In genomic region chr11:127925430-127925829, GRCh38 we compare ENCODE assay signal across 20 cellular contexts.
DNase-seq lines count a peak whose midpoint lies in the region; ATAC-seq, FAIRE-seq and TF ChIP-seq lines count a peak whose summit lies in the region.
"Had no signal": no experiment of that assay in that cellular context is flagged by ENCODE, and none has a peak within 500 bp of the region (broad histone marks: within the 10 kb centered on the region; RNA-seq: fewer than 3 reads in every experiment).

No MANE protein-coding gene starts in this region.

- CTCF ChIA-PET in mammary epithelial cell (lab: Charles Lee; ENCODE audit: low non-redundant PET), result interaction anchor here (0.8 kb wide), 1 partner anchor 82 kb away, joined by 3 read pairs; no protein-coding TSS in a partner anchor

- no TSS peak for BruUV-seq in mammary epithelial cell (replicated peaks; lab: Mats Ljungman, UMichigan)

- H3K36me3 ChIP-seq in ACC112 (ENCODE audit: insufficient read depth, low read length) (no peaks in the 10 kb centered on the region), mammary epithelial cell (ENCODE audit: insufficient read depth, low read length) (no peaks in the 10 kb centered on the region), keratinocyte (ENCODE audit: control insufficient read depth in 2 of 2, extremely low read depth in 1 of 2, insufficient read depth in 2 of 2, low read length in 2 of 2) (no peaks in the 10 kb centered on the region)
- H3K36me3 ChIP-seq: gastrocnemius medialis had no signal

- ATAC-seq in Right ventricle myocardium inferior (no peak), HG03135 (IDR thresholded peaks at IDR 0.05; ENCODE audit: unreplicated experiment) (no peak)
- ATAC-seq: gastrocnemius medialis, left lobe of liver had no signal

- no peak overlapping the region for H3K4me2 ChIP-seq in mammary epithelial cell (ENCODE audit: insufficient read depth, low read depth, low read length)
- H3K4me2 ChIP-seq in keratinocyte (ENCODE audit: control insufficient read depth, extremely low read depth, insufficient read depth, low read depth, low read length), result no peak overlapping the region

- WGBS in mammary epithelial cell (ENCODE audit: low coverage, missing lambda C conversion rate), result 23% methylated on average over 4 of the region's 4 CpGs

- in situ Hi-C loops in mammary epithelial cell (cut with MboI; ENCODE audit: low sequenced_read_pairs in 2 of 2), result no loop called here
- in situ Hi-C loops in KBM-7 (cut with MboI; ENCODE audit: low pct_unique_long_range_greater_than_20kb, low sequenced_read_pairs), result no loop called here

- H3K79me2 ChIP-seq in ACC112 (ENCODE audit: control insufficient read depth, insufficient read depth, low read length, unreplicated experiment), result no peaks in the 10 kb centered on the region
- H3K79me2 ChIP-seq in mammary epithelial cell (ENCODE audit: insufficient read depth, low read length), result no peaks in the 10 kb centered on the region
- H3K79me2 ChIP-seq in keratinocyte (ENCODE audit: control insufficient read depth, insufficient read depth, low read length), result no peaks in the 10 kb centered on the region

- FAIRE-seq in keratinocyte (lab: Jason Lieb, UNC), result no peak
- FAIRE-seq: colon, urothelium cell line had no signal

- dilution Hi-C loops in mammary epithelial cell (cut with HindIII; ENCODE audit: low sequenced_read_pairs) (no loop called here), keratinocyte (cut with MboI; ENCODE audit: extremely low pct_ligation_motif_present, low sequenced_read_pairs) (no loop called here)

- no peaks in the 10 kb centered on the region for H3K27me3 ChIP-seq in ACC112 (ENCODE audit: insufficient read depth, low read length)
- H3K27me3 ChIP-seq in mammary epithelial cell (ENCODE audit: insufficient read depth, low read length), result no peaks in the 10 kb centered on the region
- no peaks in the 10 kb centered on the region for H3K27me3 ChIP-seq in keratinocyte (ENCODE audit: control insufficient read depth, extremely low read depth, insufficient read depth, low read length)
- H3K27me3 ChIP-seq: gastrocnemius medialis had no signal

- H3K9me1 ChIP-seq in keratinocyte (ENCODE audit: control insufficient read depth, extremely low read depth, insufficient read depth, low read length), result no peaks in the 10 kb centered on the region

- H3K27ac ChIP-seq in ACC112 (ENCODE audit: low read depth, low read length), result no peak overlapping the region
- peak overlapping the region; percentile 56 for H3K27ac ChIP-seq in mammary epithelial cell (ENCODE audit: insufficient read depth, low read depth, low read length)
- H3K27ac ChIP-seq in keratinocyte (ENCODE audit: control insufficient read depth, insufficient read depth, low read length), result no peak overlapping the region
- H3K27ac ChIP-seq: gastrocnemius medialis, HL-60 had no signal

- H3K4me1 ChIP-seq in ACC112 (ENCODE audit: control insufficient read depth, insufficient read depth, low read length, unreplicated experiment) (peaks cover 22% of the 10 kb centered on the region), mammary epithelial cell (ENCODE audit: insufficient read depth, low read length) (peaks cover 18% of the 10 kb centered on the region), keratinocyte (ENCODE audit: control insufficient read depth, extremely low read depth, insufficient read depth, low read length) (no peaks in the 10 kb centered on the region)
- H3K4me1 ChIP-seq: gastrocnemius medialis had no signal

- no peak overlapping the region for H3K9ac ChIP-seq in mammary epithelial cell (ENCODE audit: insufficient read depth, low read length)
- no peak overlapping the region for H3K9ac ChIP-seq in keratinocyte (ENCODE audit: control insufficient read depth, extremely low read depth, insufficient read depth, low read length)

- H4K20me1 ChIP-seq in mammary epithelial cell (ENCODE audit: insufficient read depth, low read length) (no peaks in the 10 kb centered on the region), keratinocyte (ENCODE audit: control insufficient read depth, extremely low read depth, insufficient read depth, low read length) (no peaks in the 10 kb centered on the region)

- H2AFZ ChIP-seq in ACC112 (ENCODE audit: low read length, unreplicated experiment) (peak overlapping the region; percentile 6), mammary epithelial cell (ENCODE audit: low read depth, low read length) (peak overlapping the region; percentile 1), keratinocyte (ENCODE audit: control insufficient read depth, low read length) (no peak overlapping the region)

- no peak for TF ChIP-seq CTCF in mammary epithelial cell (conservative IDR thresholded peaks at IDR 0.05 in 1 of 2, IDR thresholded peaks at IDR 0.05 in 1 of 2; ENCODE audit: extremely low read depth in 1 of 2, insufficient read depth in 1 of 2, low read depth in 1 of 2, low read length in 2 of 2)
- no peak for TF ChIP-seq CTCF in keratinocyte (optimal IDR thresholded peaks at IDR 0.05 in 1 of 3, IDR thresholded peaks at IDR 0.05 in 1 of 3, conservative IDR thresholded peaks at IDR 0.05 in 1 of 3; ENCODE audit: extremely low read depth in 1 of 3, insufficient read depth in 2 of 3, low read length in 3 of 3)

- peaks cover 3% of the 10 kb centered on the region for H3K9me3 ChIP-seq in mammary epithelial cell (replicated peaks; ENCODE audit: insufficient read depth, low read length)
- H3K9me3 ChIP-seq in keratinocyte (ENCODE audit: control insufficient read depth, low read depth, low read length), result no peaks in the 10 kb centered on the region
- H3K9me3 ChIP-seq: gastrocnemius medialis had no signal

- no peak overlapping the region for H3K4me3 ChIP-seq in ACC112 (ENCODE audit: low read depth, low read length)
- H3K4me3 ChIP-seq in mammary epithelial cell (replicated peaks in 1 of 3; ENCODE audit: insufficient read depth in 1 of 3, low read depth in 2 of 3, low read length in 3 of 3), result no peak overlapping the region
- no peak overlapping the region for H3K4me3 ChIP-seq in keratinocyte (ENCODE audit: control insufficient read depth in 2 of 3, extremely low read depth in 1 of 3, insufficient read depth in 2 of 3, low read depth in 1 of 3, low read length in 3 of 3)
- H3K4me3 ChIP-seq: gastrocnemius medialis had no signal

- DNase-seq in HS-5 (ENCODE audit: low read depth) (peak; percentile 31), mammary epithelial cell (peak; percentile 93), keratinocyte (ENCODE audit: low read depth, low spot score) (peak; percentile 26), Right ventricle myocardium inferior (ENCODE audit: missing footprints) (no peak), NCI-H146 (lab: John Stamatoyannopoulos, UW) (no peak), KBM-7 (no peak)
- DNase-seq: activated CD4-positive, alpha-beta T cell treated with anti-CD3 and anti-CD28 coated beads, Interleukin-2, amount 50 U/mL, for 4 hours; CD4-positive, CD25-positive, alpha-beta regulatory T cell; DMS153; endodermal cell; gastrocnemius medialis; midbrain; NCI-H774; stimulated activated CD4-positive, alpha-beta T cell treated with anti-CD3 and anti-CD28 coated beads, Interleukin-4, amount 100 ng/mL, for 4 hours had no signal

- intact Hi-C loops in mammary epithelial cell (cut with micrococcal nuclease) (loop anchor here (2.0 to 5.0 kb wide), 2 partner anchors 83 to 101 kb away; no protein-coding TSS in a partner anchor), Right ventricle myocardium inferior (cut with DNase I) (no loop called here)

Comparison
In these comparisons a context has a peak if more than half of its experiments do, and no peak if none do; other contexts are left out.
1. DNase-seq: peak in HS-5 (single experiment), mammary epithelial cell (single experiment) and keratinocyte (single experiment); none in Right ventricle myocardium inferior (single experiment), NCI-H146 (single experiment) and KBM-7 (single experiment).